In the genomic region with DNA sequence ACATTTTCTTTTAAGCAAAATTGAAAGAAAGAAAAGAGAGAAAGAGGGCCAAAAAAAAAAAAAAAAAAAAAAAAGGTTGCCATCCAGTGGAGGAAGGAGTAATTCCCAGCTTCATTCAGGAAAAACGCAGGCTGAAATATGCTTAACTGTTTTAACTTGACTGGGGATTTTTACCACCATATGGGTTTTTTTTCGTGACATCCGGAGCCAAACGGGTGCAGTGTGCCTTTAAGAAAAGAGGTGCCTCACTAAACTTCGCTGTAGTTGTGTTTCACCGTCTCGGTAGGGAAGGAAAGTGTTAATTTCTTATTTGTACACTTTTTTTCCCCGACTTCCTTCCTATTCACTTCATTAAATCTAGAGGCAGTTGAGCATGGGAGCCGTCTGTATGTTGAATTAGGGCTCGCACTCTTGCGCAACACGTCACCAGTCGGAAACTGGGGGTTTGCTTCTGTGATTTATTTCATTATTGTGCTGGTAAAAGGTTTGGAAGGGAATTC, we compare ENCODE assay signal across 8 cellular contexts.
DNase-seq lines count a peak whose midpoint lies in the region; ATAC-seq, FAIRE-seq and TF ChIP-seq lines count a peak whose summit lies in the region.

No MANE protein-coding gene starts in this region.

- CTCF ChIA-PET in activated B cell treated with CpG ODN at 0.5 μM for 24 hours (lab: Charles Lee), result interaction anchor here (1.5 kb wide), 1 partner anchor 12 kb away, joined by 5 read pairs; no protein-coding TSS in a partner anchor

- intact Hi-C loops in activated B cell treated with CpG ODN at 0.5 μM for 24 hours (cut with micrococcal nuclease), result loop anchor here (1.0 to 2.0 kb wide), 3 partner anchors 8 to 143 kb away; partner anchors contain the start of gene SMARCA2

- no peaks in the 10 kb centered on the region for H3K27me3 Mint-ChIP-seq in activated B cell treated with CpG ODN at 0.5 μM for 24 hours
- H3K27me3 Mint-ChIP-seq in mesothelial cell of epicardium (ENCODE audit: low read depth), result no peaks in the 10 kb centered on the region
- H3K27me3 Mint-ChIP-seq in stimulated activated naive CD8-positive, alpha-beta T cell treated with anti-CD3 and anti-CD28 coated beads, Interleukin-15, Interleukin-2, amounts not matched to agents 100 ng/mL and 50 ng/mL, for 24 hours, result no peaks in the 10 kb centered on the region

- peak; percentile 63 for ATAC-seq in HG02642 (IDR thresholded peaks at IDR 0.05; ENCODE audit: poor library complexity, unreplicated experiment)
- peak; percentile 73 for ATAC-seq in activated B cell treated with CpG ODN at 0.5 μM for 24 hours (ENCODE audit: low read depth)

- peaks cover 16% of the 10 kb centered on the region for H3K36me3 Mint-ChIP-seq in activated B cell treated with CpG ODN at 0.5 μM for 24 hours (ENCODE audit: low read depth)
- peaks cover 10% of the 10 kb centered on the region for H3K36me3 Mint-ChIP-seq in mesothelial cell of epicardium
- H3K36me3 Mint-ChIP-seq in stimulated activated naive CD8-positive, alpha-beta T cell treated with anti-CD3 and anti-CD28 coated beads, Interleukin-15, Interleukin-2, amounts not matched to agents 100 ng/mL and 50 ng/mL, for 24 hours (ENCODE audit: low read depth), result peaks cover 19% of the 10 kb centered on the region

- H3K4me3 Mint-ChIP-seq in activated B cell treated with CpG ODN at 0.5 μM for 24 hours, result peak overlapping the region; percentile 89
- H3K4me3 Mint-ChIP-seq in mesothelial cell of epicardium, result peak overlapping the region; percentile 75
- peak overlapping the region; percentile 83 for H3K4me3 Mint-ChIP-seq in stimulated activated naive CD8-positive, alpha-beta T cell treated with anti-CD3 and anti-CD28 coated beads, Interleukin-15, Interleukin-2, amounts not matched to agents 100 ng/mL and 50 ng/mL, for 24 hours

- no peak for TF ChIP-seq CTCF in GM13977 (IDR thresholded peaks at IDR 0.05; ENCODE audit: extremely low read depth, insufficient read depth, missing control alignments)
- no peak for TF ChIP-seq CTCF in activated B cell treated with CpG ODN at 0.5 μM for 24 hours (IDR thresholded peaks at IDR 0.05)
- no peak for TF ChIP-seq CTCF in mesothelial cell of epicardium (IDR thresholded peaks at IDR 0.05; ENCODE audit: unreplicated experiment)

- H3K4me1 Mint-ChIP-seq in activated B cell treated with CpG ODN at 0.5 μM for 24 hours, result peaks cover 62% of the 10 kb centered on the region
- H3K4me1 Mint-ChIP-seq in mesothelial cell of epicardium, result peaks cover 60% of the 10 kb centered on the region
- peaks cover 64% of the 10 kb centered on the region for H3K4me1 Mint-ChIP-seq in stimulated activated naive CD8-positive, alpha-beta T cell treated with anti-CD3 and anti-CD28 coated beads, Interleukin-15, Interleukin-2, amounts not matched to agents 100 ng/mL and 50 ng/mL, for 24 hours (ENCODE audit: low read depth)

- POLR2A ChIA-PET in activated B cell treated with CpG ODN at 0.5 μM for 24 hours (lab: Charles Lee), result interaction anchor here (0.5 to 1.3 kb wide), 7 partner anchors 12 to 462 kb away, joined by 3 to 6 read pairs (median 3); no protein-coding TSS in a partner anchor

- DNase-seq in GM13977 (ENCODE audit: low spot score) (peak; percentile 25), NCI-H146 (lab: John Stamatoyannopoulos, UW) (peak; percentile 76), activated B cell treated with CpG ODN at 0.5 μM for 24 hours (no peak), mesothelial cell of epicardium (ENCODE audit: low spot score in 2 of 2, unreplicated experiment in 2 of 2) (no peak), NCI-H1436 treated with DMSO at 0.1 percent for 48 hours (lab: John Stamatoyannopoulos, UW) (no peak)

- in situ Hi-C loops in GM13977 (cut with MboI; ENCODE audit: low pct_unique_long_range_greater_than_20kb, low sequenced_read_pairs, unreplicated experiment), result no loop called here

- FAIRE-seq in endometrium (lab: Jason Lieb, UNC), result peak; percentile 59

- H3K9me3 Mint-ChIP-seq in activated B cell treated with CpG ODN at 0.5 μM for 24 hours (no peaks in the 10 kb centered on the region), mesothelial cell of epicardium (no peaks in the 10 kb centered on the region)
- H3K9me3 Mint-ChIP-seq in stimulated activated naive CD8-positive, alpha-beta T cell treated with anti-CD3 and anti-CD28 coated beads, Interleukin-15, Interleukin-2, amounts not matched to agents 100 ng/mL and 50 ng/mL, for 24 hours, result no peaks in the 10 kb centered on the region

- H3K27ac Mint-ChIP-seq in activated B cell treated with CpG ODN at 0.5 μM for 24 hours, result peak overlapping the region; percentile 87
- H3K27ac Mint-ChIP-seq in mesothelial cell of epicardium, result peak overlapping the region; percentile 96
- H3K27ac Mint-ChIP-seq in stimulated activated naive CD8-positive, alpha-beta T cell treated with anti-CD3 and anti-CD28 coated beads, Interleukin-15, Interleukin-2, amounts not matched to agents 100 ng/mL and 50 ng/mL, for 24 hours, result peak overlapping the region; percentile 100

Comparison
In these comparisons a context has a peak if more than half of its experiments do, and no peak if none do; other contexts are left out.
1. DNase-seq: peak in GM13977 (single experiment) and NCI-H146 (single experiment); none in activated B cell treated with CpG ODN at 0.5 μM for 24 hours (single experiment), mesothelial cell of epicardium (0 of 2) and NCI-H1436 treated with DMSO at 0.1 percent for 48 hours (single experiment).
2. Peak in every context shown above with its lines, with median percentiles within 50 percentile points of each other: H3K27ac Mint-ChIP-seq and H3K4me3 Mint-ChIP-seq.